In the genomic region with DNA sequence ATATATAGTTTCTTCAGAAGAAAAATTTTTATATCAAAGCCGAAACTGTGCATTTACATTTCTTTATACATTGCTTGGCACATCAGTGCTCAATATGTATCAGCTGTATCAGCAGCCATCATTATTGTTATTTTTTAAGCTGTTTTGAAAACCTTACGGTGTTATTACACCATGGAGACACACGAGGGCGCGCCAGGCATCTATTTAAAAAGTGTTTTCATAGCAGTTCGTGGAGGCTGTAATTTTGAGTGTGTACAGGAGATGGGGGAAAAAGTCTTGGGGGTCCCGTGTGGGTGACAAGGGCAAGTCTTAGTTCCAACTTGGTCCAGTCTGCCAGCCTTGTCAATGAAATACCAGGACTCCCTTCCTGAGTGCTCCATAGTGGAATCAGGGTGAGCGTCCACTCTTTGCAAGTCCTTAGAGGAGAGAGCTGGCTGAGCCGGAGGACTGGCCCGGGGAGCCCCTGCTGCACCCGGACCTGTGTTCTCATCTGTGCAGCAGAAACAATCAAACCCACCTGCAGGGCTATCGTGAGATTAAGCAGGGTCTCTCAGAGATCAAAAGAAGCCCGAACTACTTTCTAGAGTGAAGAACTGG, we compare ENCODE assay signal across 8 cellular contexts. TPM values are rescaled to one million over a fixed set of nuclear protein-coding genes. Genes with fewer than 3 reads are reported as not detected.
DNase-seq lines count a peak whose midpoint lies in the region; ATAC-seq and TF ChIP-seq lines count a peak whose summit lies in the region.

No MANE protein-coding gene starts in this region.

- WGBS in lung, 2 donors = 22 to 26% methylated on average over 13 of the region's 13 CpGs

- no peak overlapping the region for H3K4me3 ChIP-seq in coronary artery
- H3K4me3 ChIP-seq in lung = no peak overlapping the region

- DNase-seq in A172 (ENCODE audit: low spot score) = peak; percentile 61
- DNase-seq in NCI-H2171 treated with DMSO at 0.1 percent for 48 hours (lab: John Stamatoyannopoulos, UW) = peak; percentile 94
- DNase-seq in activated CD4-positive, CD25-positive, alpha-beta regulatory T cell treated with anti-CD3 and anti-CD28 coated beads, Interleukin-2, amount 50 U/mL, for 72 hours = peak; percentile 63
- DNase-seq in coronary artery (ENCODE audit: low spot score) = no peak
- DNase-seq in lung (ENCODE audit: low spot score) = peak; percentile 52
- DNase-seq in stimulated activated CD8-positive, alpha-beta memory T cell treated with anti-CD3 and anti-CD28 coated beads, Interleukin-2, amount 100 ng/mL, for 48 hours (ENCODE audit: low read depth in 2 of 2) = peak; percentile 26 to 48

- H3K36me3 ChIP-seq in lung (ENCODE audit: control insufficient read depth in 2 of 2, insufficient read depth in 2 of 2, low read length in 2 of 2) = no peaks in the 10 kb centered on the region

- TF ChIP-seq CTCF in GM12874 (IDR thresholded peaks at IDR 0.05; ENCODE audit: insufficient read depth, low read depth, low read length) = peak; percentile 59; the same call in 1 of the 2 replicates
- peak; percentile 34 for TF ChIP-seq CTCF in coronary artery (IDR thresholded peaks at IDR 0.05)
- TF ChIP-seq CTCF in lung (IDR thresholded peaks at IDR 0.05; ENCODE audit: control extremely low read depth, extremely low read depth) = peak; percentile 36

- ATAC-seq in lung (ENCODE audit: insufficient read depth, low FRiP score) (no peak), GM21367 (IDR thresholded peaks at IDR 0.05; ENCODE audit: unreplicated experiment) (no peak)

- no peaks in the 10 kb centered on the region for H3K27me3 ChIP-seq in lung (ENCODE audit: control insufficient read depth, insufficient read depth)

- no peaks in the 10 kb centered on the region for H3K4me1 ChIP-seq in lung (ENCODE audit: control insufficient read depth in 2 of 2, insufficient read depth in 2 of 2, low read length in 2 of 2)

- H3K27ac ChIP-seq in coronary artery = no peak overlapping the region
- H3K27ac ChIP-seq in lung (ENCODE audit: low read depth in 1 of 2, low read length in 1 of 2) = no peak overlapping the region

- H3K9me3 ChIP-seq in lung (ENCODE audit: control insufficient read depth in 2 of 2, insufficient read depth in 1 of 2, low read length in 1 of 2) = no peaks in the 10 kb centered on the region

RNA-seq across cellular contexts. Expression of gene SLC2A10, which starts 43.3 kb away (rescaled TPM):
- 7.3 and 11.8 TPM in 2 replicates for total RNA-seq in A172 (2014; rRNA removed; shearing (Covaris generic))
- 10 to 100 TPM; 16.1 to 20.6 TPM for total RNA-seq in lung
- 1 to 10 TPM; 7.4 to 8.0 TPM for polyA plus RNA-seq in lung
